26 cellular contexts compared by ENCODE assay signal in genomic region chr5:153972240-153972639, GRCh38.
"Had no signal": no experiment of that assay in that cellular context is flagged by ENCODE, and none has a peak within 500 bp of the region (broad histone marks: within the 10 kb centered on the region; RNA-seq: fewer than 3 reads in every experiment).

No MANE protein-coding gene starts in this region.

- FAIRE-seq: HTR-8/SVneo had no signal

- ATAC-seq: Panc1, PC-3 had no signal

- H3K27ac ChIP-seq: HL-60, SJSA1, SK-N-MC had no signal

- H3K36me3 ChIP-seq: SJSA1 had no signal

- H3K4me1 ChIP-seq: SJSA1 had no signal

- H3K4me3 ChIP-seq: SJSA1, SK-N-MC had no signal

- H3K9me3 ChIP-seq: SJSA1 had no signal

- DNase-seq: KBM-7; MV-4-11; NCI-H1048; NCI-H1105; NCI-H1417; NCI-H146; NCI-H1694 treated with DMSO at 0.1 percent for 48 hours; NCI-H1930; NCI-H2081; NCI-H2107; NCI-H2171; NCI-H226; NCI-H446; NCI-H510A; NCI-H524 treated with DMSO at 0.1 percent for 48 hours; NCI-H69; NCI-H774; NK-92 treated with Interleukin-12 subunit alpha and Interleukin-12 subunit beta, amount 100 ng/mL, for 24 hours; PC-3; Right ventricle myocardium superior; SIG-M5 had no signal
